In the genomic region with DNA sequence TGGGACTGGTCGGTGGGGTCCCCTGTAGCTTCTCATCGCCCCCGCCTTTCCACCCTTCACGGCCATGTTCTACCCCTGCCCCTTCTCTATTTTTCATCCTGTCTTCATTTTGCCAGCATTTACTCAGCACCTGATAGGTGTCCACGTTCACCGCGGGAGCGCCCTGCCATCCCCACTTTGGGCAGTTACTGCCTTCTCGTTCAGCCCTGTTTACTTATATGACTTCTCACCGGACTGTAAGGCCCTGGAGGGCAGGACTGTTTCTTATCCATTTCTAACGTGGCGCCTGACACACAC, we compare ENCODE assay signal across 8 cellular contexts. TPM values are rescaled to one million over a fixed set of nuclear protein-coding genes. Genes with fewer than 3 reads are reported as not detected.
A peak's percentile ranks its signal among the peaks of the same experiment; 100 is the strongest.
DNase-seq lines count a peak whose midpoint lies in the region; ATAC-seq and TF ChIP-seq lines count a peak whose summit lies in the region.

No MANE protein-coding gene starts in this region.

- WGBS in lower leg skin, 2 donors: 1% methylated on average over 12 of the region's 12 CpGs
- WGBS in upper lobe of left lung, 2 donors: 0 to 1% methylated on average over 12 of the region's 12 CpGs

- TF ChIP-seq POLR2A in lower leg skin (IDR thresholded peaks at IDR 0.05) (no peak), upper lobe of left lung (IDR thresholded peaks at IDR 0.05) (no peak)

- H3K27me3 Mint-ChIP-seq in activated naive CD4-positive, alpha-beta T cell treated with anti-CD3 and anti-CD28 coated beads, Interleukin-2, amount 50 U/mL, for 24 hours: no peaks in the 10 kb centered on the region

- peaks cover 10% of the 10 kb centered on the region for H3K36me3 Mint-ChIP-seq in activated naive CD4-positive, alpha-beta T cell treated with anti-CD3 and anti-CD28 coated beads, Interleukin-2, amount 50 U/mL, for 24 hours

- peaks cover 47% of the 10 kb centered on the region for H3K4me1 Mint-ChIP-seq in activated naive CD4-positive, alpha-beta T cell treated with anti-CD3 and anti-CD28 coated beads, Interleukin-2, amount 50 U/mL, for 24 hours

- TF ChIP-seq CTCF in ascending aorta (IDR thresholded peaks at IDR 0.05): no peak
- TF ChIP-seq CTCF in lower leg skin (IDR thresholded peaks at IDR 0.05): no peak
- no peak for TF ChIP-seq CTCF in upper lobe of left lung (IDR thresholded peaks at IDR 0.05)

- no peaks in the 10 kb centered on the region for H3K9me3 ChIP-seq in ascending aorta
- H3K9me3 ChIP-seq in upper lobe of left lung: no peaks in the 10 kb centered on the region

- no peak for TF ChIP-seq EP300 in upper lobe of left lung (IDR thresholded peaks at IDR 0.05)

- peak overlapping the region; percentile 92 for H3K27ac Mint-ChIP-seq in activated naive CD4-positive, alpha-beta T cell treated with anti-CD3 and anti-CD28 coated beads, Interleukin-2, amount 50 U/mL, for 24 hours

- no peak for ATAC-seq in upper lobe of left lung (ENCODE audit: low FRiP score in 2 of 2)
- ATAC-seq in HG02981 (IDR thresholded peaks at IDR 0.05; ENCODE audit: unreplicated experiment): no peak

- no peaks in the 10 kb centered on the region for H3K27me3 ChIP-seq in ascending aorta
- no peaks in the 10 kb centered on the region for H3K27me3 ChIP-seq in upper lobe of left lung

- no peaks in the 10 kb centered on the region for H3K9me3 Mint-ChIP-seq in activated naive CD4-positive, alpha-beta T cell treated with anti-CD3 and anti-CD28 coated beads, Interleukin-2, amount 50 U/mL, for 24 hours

- peaks cover 0 to 11% of the 10 kb centered on the region in 2 donors for H3K4me1 ChIP-seq in ascending aorta
- peaks cover 22 to 49% (median 37%) of the 10 kb centered on the region in 4 donors for H3K4me1 ChIP-seq in upper lobe of left lung

- peak overlapping the region; percentile 97 for H3K4me3 Mint-ChIP-seq in activated naive CD4-positive, alpha-beta T cell treated with anti-CD3 and anti-CD28 coated beads, Interleukin-2, amount 50 U/mL, for 24 hours

- H3K27ac ChIP-seq in ascending aorta (peak overlapping the region; percentile 89 to 95), upper lobe of left lung (peak overlapping the region; percentile 94 to 98 (median 97))

- no peak for DNase-seq in activated naive CD4-positive, alpha-beta T cell treated with Interleukin-2 at 50 U/mL for 16 hours
- DNase-seq in ascending aorta (ENCODE audit: low spot score in 2 of 2) (no peak), lower leg skin (ENCODE audit: low spot score in 2 of 2) (no peak), upper lobe of left lung (no peak), NCI-H146 treated with DMSO at 0.1 percent for 48 hours (lab: John Stamatoyannopoulos, UW; ENCODE audit: unreplicated experiment) (no peak), kidney tubule cell (ENCODE audit: low spot score) (no peak)

- intact Hi-C loops in ascending aorta (cut with DNase I) (loop anchor here (1.0 to 5.0 kb wide), 4 partner anchors 39 to 174 kb away; partner anchors contain the start of genes CLCN6 and MIIP), lower leg skin (cut with DNase I; ENCODE audit: low total_unique reads) (no loop called here)

- H3K4me3 ChIP-seq in ascending aorta (peak overlapping the region; percentile 91 to 92), lower leg skin (ENCODE audit: low read depth, poor library complexity, severe bottlenecking) (peak overlapping the region; percentile 76), upper lobe of left lung (peak overlapping the region; percentile 48 to 96 (median 88))

- H3K36me3 ChIP-seq in ascending aorta (peaks cover 14 to 38% of the 10 kb centered on the region in 2 donors), upper lobe of left lung (peaks cover 0 to 36% (median 20%) of the 10 kb centered on the region in 4 donors)

RNA-seq across cellular contexts. Expression of gene MFN2, which starts 0.4 kb away (rescaled TPM):
- total RNA-seq in ascending aorta (85.6 TPM), lower leg skin (100 to 1,000 TPM; 104 to 125 (median 111) TPM), upper lobe of left lung (10 to 100 TPM; 40.9 to 80.6 (median 71.0) TPM)

RNA-seq across cellular contexts. Expression of gene MIIP, which starts 38.7 kb away (rescaled TPM):
- total RNA-seq in ascending aorta: 51.5 TPM
- 10 to 100 TPM; 27.3 to 33.2 (median 30.1) TPM for total RNA-seq in lower leg skin
- total RNA-seq in upper lobe of left lung: 10 to 100 TPM; 39.6 to 87.1 (median 50.1) TPM

RNA-seq across cellular contexts. Expression of gene PLOD1, which starts 46.1 kb away (rescaled TPM):
- 79.9 TPM for total RNA-seq in ascending aorta
- 10 to 100 TPM; 26.5 to 54.0 (median 41.3) TPM for total RNA-seq in lower leg skin
- 10 to 100 TPM; 31.4 to 99.0 (median 52.8) TPM for total RNA-seq in upper lobe of left lung

RNA-seq across cellular contexts. Expression of gene KIAA2013, which starts 54.4 kb away (rescaled TPM):
- 206 TPM for total RNA-seq in ascending aorta
- 100 to 1,000 TPM in 3 of 4 donors, 10 to 100 TPM in 1; 93.7 to 115 (median 103) TPM for total RNA-seq in lower leg skin
- total RNA-seq in upper lobe of left lung: 10 to 100 TPM; 42.6 to 94.2 (median 58.7) TPM
